In the genomic region with DNA sequence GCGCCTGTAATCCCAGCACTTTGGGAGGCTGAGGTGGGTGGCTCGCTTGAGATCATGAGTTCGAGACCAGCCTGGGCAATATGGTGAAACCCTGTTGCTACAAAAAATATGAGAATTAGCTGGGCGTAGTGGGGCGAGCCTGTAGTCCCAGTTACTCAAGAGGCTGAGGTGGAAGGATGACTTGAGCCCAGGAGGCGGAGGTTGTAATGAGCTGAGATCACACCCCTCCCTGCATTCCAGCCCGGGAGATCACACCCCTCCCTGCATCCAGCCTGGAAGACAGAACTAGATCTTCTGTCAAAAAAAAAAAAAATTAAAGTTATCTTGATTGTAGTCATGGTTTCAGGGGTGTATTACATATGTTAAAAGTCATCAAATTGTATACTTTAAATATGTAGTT, we compare ENCODE assay signal across 24 cellular contexts.
"Had no signal": no experiment of that assay in that cellular context is flagged by ENCODE, and none has a peak within 500 bp of the region (broad histone marks: within the 10 kb centered on the region; RNA-seq: fewer than 3 reads in every experiment).

No MANE protein-coding gene starts in this region.

- ATAC-seq: activated CD4-positive, CD25-positive, alpha-beta regulatory T cell treated with anti-CD3 and anti-CD28 coated beads, Interleukin-2, amount 50 U/mL, for 24 hours; activated CD8-positive, alpha-beta T cell treated with anti-CD3 and anti-CD28 coated beads for 36 hours; activated naive CD4-positive, alpha-beta T cell treated with anti-CD3 and anti-CD28 coated beads, Interleukin-2, amount 50 U/mL, for 72 hours; activated naive CD8-positive, alpha-beta T cell treated with anti-CD3 and anti-CD28 coated beads, Interleukin-2, amount 50 U/mL, for 24 hours; activated T-cell treated with anti-CD3 and anti-CD28 coated beads, Interleukin-2, amount 50 U/mL, for 4 hours; activated T-helper 17 cell treated with anti-CD3 and anti-CD28 coated beads, Interleukin-2, amount 50 U/mL, for 72 hours had no signal

- H3K27ac ChIP-seq: brain microvascular endothelial cell, WERI-Rb-1 had no signal

- H3K27me3 Mint-ChIP-seq: activated CD8-positive, alpha-beta T cell treated with anti-CD3 and anti-CD28 coated beads for 36 hours; activated naive CD8-positive, alpha-beta T cell treated with anti-CD3 and anti-CD28 coated beads, Interleukin-2, amount 50 U/mL, for 24 hours; activated T-helper 17 cell treated with anti-CD3 and anti-CD28 coated beads, Interleukin-2, amount 50 U/mL, for 72 hours had no signal

- H3K27me3 ChIP-seq: brain microvascular endothelial cell had no signal

- H3K4me3 Mint-ChIP-seq: activated CD8-positive, alpha-beta T cell treated with anti-CD3 and anti-CD28 coated beads for 36 hours; activated naive CD8-positive, alpha-beta T cell treated with anti-CD3 and anti-CD28 coated beads, Interleukin-2, amount 50 U/mL, for 24 hours; activated T-cell treated with anti-CD3 and anti-CD28 coated beads, Interleukin-2, amount 50 U/mL, for 4 hours; activated T-helper 17 cell treated with anti-CD3 and anti-CD28 coated beads, Interleukin-2, amount 50 U/mL, for 72 hours had no signal

- H3K9me3 Mint-ChIP-seq: activated CD8-positive, alpha-beta T cell treated with anti-CD3 and anti-CD28 coated beads for 36 hours; activated naive CD4-positive, alpha-beta T cell treated with anti-CD3 and anti-CD28 coated beads, Interleukin-2, amount 50 U/mL, for 72 hours; activated naive CD8-positive, alpha-beta T cell treated with anti-CD3 and anti-CD28 coated beads, Interleukin-2, amount 50 U/mL, for 24 hours; activated T-cell treated with anti-CD3 and anti-CD28 coated beads, Interleukin-2, amount 50 U/mL, for 4 hours; activated T-helper 17 cell treated with anti-CD3 and anti-CD28 coated beads, Interleukin-2, amount 50 U/mL, for 72 hours had no signal

- H3K27ac Mint-ChIP-seq: activated CD8-positive, alpha-beta T cell treated with anti-CD3 and anti-CD28 coated beads for 36 hours; activated naive CD8-positive, alpha-beta T cell treated with anti-CD3 and anti-CD28 coated beads, Interleukin-2, amount 50 U/mL, for 24 hours; activated T-helper 17 cell treated with anti-CD3 and anti-CD28 coated beads, Interleukin-2, amount 50 U/mL, for 72 hours had no signal

- DNase-seq: activated CD4-positive, alpha-beta T cell treated with anti-CD3 and anti-CD28 coated beads for 4 hours; activated CD8-positive, alpha-beta T cell treated with anti-CD3 and anti-CD28 coated beads for 36 hours; activated gamma-delta T cell; activated naive CD8-positive, alpha-beta T cell treated with anti-CD3 and anti-CD28 coated beads, Interleukin-2, amount 50 U/mL, for 24 hours; activated T-cell treated with anti-CD3 and anti-CD28 coated beads, Interleukin-2, amount 50 U/mL, for 4 hours; amniotic stem cell; brain microvascular endothelial cell; caudate nucleus; Karpas-422; NCI-H1048; NCI-H1417; NCI-H1930; NCI-H2171 treated with DMSO at 0.1 percent for 48 hours; NCI-H345; NCI-H510A; NCI-H526 treated with DMSO at 0.1 percent for 48 hours; NCI-H82; SIG-M5; T-helper 2 cell; T1000; WERI-Rb-1 had no signal
